Comparison of ENCODE assay signal across 23 cellular contexts in genomic region chr4:185224597-185224996, GRCh38. TPM values are rescaled to one million over a fixed set of nuclear protein-coding genes. Genes with fewer than 3 reads are reported as not detected.
A peak's percentile ranks its signal among the peaks of the same experiment; 100 is the strongest.
DNase-seq lines count a peak whose midpoint lies in the region; ATAC-seq and TF ChIP-seq lines count a peak whose summit lies in the region.
"Had no signal": no experiment of that assay in that cellular context is flagged by ENCODE, and none has a peak within 500 bp of the region (broad histone marks: within the 10 kb centered on the region; RNA-seq: fewer than 3 reads in every experiment).

No MANE protein-coding gene starts in this region.

- in situ Hi-C loops in astrocyte of the spinal cord (cut with HindIII; ENCODE audit: low sequenced_read_pairs) = no loop called here

- no peak overlapping the region for H3K4me3 ChIP-seq in AG04450 (ENCODE audit: low read depth, low read length)
- H3K4me3 ChIP-seq in astrocyte of the spinal cord (ENCODE audit: low read depth, low read length) = no peak overlapping the region
- no peak overlapping the region for H3K4me3 ChIP-seq in fibroblast of villous mesenchyme (ENCODE audit: low read depth, low read length)
- H3K4me3 ChIP-seq: colonic mucosa, MG63, prostate gland, SK-N-MC had no signal

- ATAC-seq in GM21360 (IDR thresholded peaks at IDR 0.05; ENCODE audit: unreplicated experiment) = no peak
- ATAC-seq: activated CD4-positive, CD25-positive, alpha-beta regulatory T cell treated with anti-CD3 and anti-CD28 coated beads, Interleukin-2, amount 50 U/mL, for 24 hours; HepG2; Panc1 had no signal

- DNase-seq in AG04450 (ENCODE audit: low read depth, low spot score) (no peak), astrocyte of the spinal cord (ENCODE audit: low read depth, low spot score) (no peak), fibroblast of villous mesenchyme (ENCODE audit: low read depth) (no peak), GM10266 (ENCODE audit: extremely low spot score) (no peak), LoVo (ENCODE audit: low spot score) (no peak)
- DNase-seq in effector CD8-positive, alpha-beta T cell (lab: John Stamatoyannopoulos, UW) = no peak
- DNase-seq: activated CD8-positive, alpha-beta memory T cell treated with anti-CD3 and anti-CD28 coated beads for 24 hours; activated naive CD4-positive, alpha-beta T cell treated with anti-CD3 and anti-CD28 coated beads, Interleukin-2, amount 50 U/mL, for 16 hours; activated T-cell treated with anti-CD3 and anti-CD28 coated beads, Interleukin-2, amount 50 U/mL, for 48 hours; aorta; colonic mucosa; MG63; NCI-H1694 treated with DMSO at 0.1 percent for 48 hours; NCI-H345; stimulated activated CD4-positive, alpha-beta T cell treated with anti-CD3 and anti-CD28 coated beads, Interleukin-4, amount 100 ng/mL, for 4 hours; substantia nigra had no signal

- TF ChIP-seq CTCF in AG04450 (IDR thresholded peaks at IDR 0.05; ENCODE audit: low read depth, low read length) = peak; percentile 33
- peak; percentile 20 for TF ChIP-seq CTCF in GM12873 (IDR thresholded peaks at IDR 0.05; ENCODE audit: insufficient read depth, low read depth, low read length, missing control alignments)
- peak; percentile 13 for TF ChIP-seq CTCF in astrocyte of the spinal cord (IDR thresholded peaks at IDR 0.05; ENCODE audit: low read depth, low read length)
- peak; percentile 25 for TF ChIP-seq CTCF in fibroblast of villous mesenchyme (IDR thresholded peaks at IDR 0.05; ENCODE audit: insufficient read depth, low read depth, low read length)
- no peak for TF ChIP-seq CTCF in GM10266 (IDR thresholded peaks at IDR 0.05; ENCODE audit: control insufficient read depth, insufficient read depth, low read depth, missing control alignments)

- H3K9me3 ChIP-seq in AG04450 (ENCODE audit: control insufficient read depth, insufficient read depth, low read length) = no peaks in the 10 kb centered on the region
- H3K9me3 ChIP-seq: colonic mucosa, MG63, prostate gland had no signal

- no peak overlapping the region for H3K27ac ChIP-seq in AG04450 (ENCODE audit: low read depth, low read length)
- H3K27ac ChIP-seq: colonic mucosa, prostate gland, SK-N-MC had no signal

- H3K27me3 ChIP-seq in AG04450 (ENCODE audit: control insufficient read depth, insufficient read depth, low read length) = no peaks in the 10 kb centered on the region
- H3K27me3 ChIP-seq: colonic mucosa, MG63 had no signal

- POLR2A ChIA-PET in AG04450 (lab: Yijun Ruan, JAX) = no interaction called here

- CTCF ChIA-PET in AG04450 (lab: Charles Lee) = no interaction called here

RNA-seq across cellular contexts. Expression of gene SNX25, which starts 15.2 kb away (rescaled TPM):
- 12.6 and 12.7 TPM in 2 replicates for polyA plus RNA-seq in AG04450 (2011; rRNA removed)
- 35.9 and 48.1 TPM in 2 replicates for polyA minus RNA-seq in AG04450 (2011; rRNA and poly(A)+ RNA removed)
- total RNA-seq in fibroblast of villous mesenchyme = 29.6 and 47.1 TPM in 2 replicates

RNA-seq across cellular contexts. Expression of gene CFAP97, which starts 20.8 kb away (rescaled TPM):
- 33.5 and 51.1 TPM in 2 replicates for polyA plus RNA-seq in AG04450 (2011; rRNA removed)
- 15.3 and 24.3 TPM in 2 replicates for polyA minus RNA-seq in AG04450 (2011; rRNA and poly(A)+ RNA removed)
- 39.0 and 56.1 TPM in 2 replicates for total RNA-seq in fibroblast of villous mesenchyme
